In the genomic region with DNA sequence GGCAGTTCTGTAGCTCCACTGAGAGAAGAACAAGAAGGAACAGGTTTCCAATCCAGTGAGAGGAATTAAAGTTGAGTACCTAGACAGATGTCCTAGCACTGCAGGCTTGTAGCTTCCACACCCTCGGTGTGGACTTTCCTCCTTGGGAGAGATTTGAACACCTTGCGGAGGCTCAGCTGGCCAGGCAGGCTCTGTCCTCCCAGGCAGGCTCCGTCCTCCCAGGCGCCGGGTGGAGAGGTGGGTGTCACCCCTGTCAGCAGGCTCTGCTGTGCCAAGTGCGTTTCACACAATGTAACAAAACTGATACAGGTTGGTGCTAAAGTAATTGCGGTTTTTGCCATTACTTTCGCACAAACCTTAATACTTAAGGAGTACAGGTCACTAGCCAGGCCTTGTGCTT, we compare ENCODE assay signal across 23 cellular contexts. TPM values are rescaled to one million over a fixed set of nuclear protein-coding genes. Genes with fewer than 3 reads are reported as not detected.
"Had no signal": no experiment of that assay in that cellular context is flagged by ENCODE, and none has a peak within 500 bp of the region (broad histone marks: within the 10 kb centered on the region; RNA-seq: fewer than 3 reads in every experiment).

No MANE protein-coding gene starts in this region.

- H3K4me1 ChIP-seq: vagina had no signal

- H3K9me3 Mint-ChIP-seq: activated CD4-positive, alpha-beta memory T cell treated with anti-CD3 and anti-CD28 coated beads for 36 hours; activated naive CD4-positive, alpha-beta T cell treated with anti-CD3 and anti-CD28 coated beads, Interleukin-2, amount 10 ng/mL, durations not matched to agents 7 days and 5 days; activated T-cell treated with anti-CD3 and anti-CD28 coated beads, Interleukin-2, amount 50 U/mL, for 72 hours; dendritic cell treated with granulocyte-macrophage colony-stimulating factor and Interleukin-4, amounts not matched to agents 40 ng/mL and 50 ng/mL, for 4 days; stimulated activated effector memory CD8-positive, alpha-beta T cell treated with anti-CD3 and anti-CD28 coated beads, Interleukin-12 subunit alpha, Interleukin-12 subunit beta, amount 100 ng/mL, for 72 hours had no signal

- H3K4me3 Mint-ChIP-seq: activated CD4-positive, alpha-beta memory T cell treated with anti-CD3 and anti-CD28 coated beads for 36 hours; activated naive CD4-positive, alpha-beta T cell treated with anti-CD3 and anti-CD28 coated beads, Interleukin-2, amount 10 ng/mL, durations not matched to agents 7 days and 5 days; activated T-cell treated with anti-CD3 and anti-CD28 coated beads, Interleukin-2, amount 50 U/mL, for 72 hours; dendritic cell treated with granulocyte-macrophage colony-stimulating factor and Interleukin-4, amounts not matched to agents 40 ng/mL and 50 ng/mL, for 4 days; stimulated activated effector memory CD8-positive, alpha-beta T cell treated with anti-CD3 and anti-CD28 coated beads, Interleukin-12 subunit alpha, Interleukin-12 subunit beta, amount 100 ng/mL, for 72 hours had no signal

- H3K36me3 Mint-ChIP-seq: activated CD4-positive, alpha-beta memory T cell treated with anti-CD3 and anti-CD28 coated beads for 36 hours; activated naive CD4-positive, alpha-beta T cell treated with anti-CD3 and anti-CD28 coated beads, Interleukin-2, amount 10 ng/mL, durations not matched to agents 7 days and 5 days; stimulated activated effector memory CD8-positive, alpha-beta T cell treated with anti-CD3 and anti-CD28 coated beads, Interleukin-12 subunit alpha, Interleukin-12 subunit beta, amount 100 ng/mL, for 72 hours had no signal

- H3K27me3 ChIP-seq: brain microvascular endothelial cell, right lobe of liver, transverse colon, vagina had no signal

- H3K27ac ChIP-seq: brain microvascular endothelial cell, right lobe of liver, skin epidermis, stomach, suprapubic skin, transverse colon, vagina had no signal

- H3K36me3 ChIP-seq: brain microvascular endothelial cell, right lobe of liver, stomach, suprapubic skin, transverse colon, vagina had no signal

- DNase-seq: activated CD4-positive, alpha-beta memory T cell treated with anti-CD3 and anti-CD28 coated beads for 36 hours; activated CD4-positive, alpha-beta T cell treated with anti-CD3 and anti-CD28 coated beads for 48 hours; activated effector memory CD4-positive, alpha-beta T cell treated with Interleukin-2 at 50 U/mL for 16 hours; activated naive CD4-positive, alpha-beta T cell treated with anti-CD3 and anti-CD28 coated beads, Interleukin-2, amount 10 ng/mL, durations not matched to agents 7 days and 5 days; activated T-cell treated with anti-CD3 and anti-CD28 coated beads, Interleukin-2, amount 50 U/mL, for 72 hours; anterior cingulate cortex; brain microvascular endothelial cell; caudate nucleus; effector CD4-positive, alpha-beta T cell; foreskin fibroblast; occipital lobe; right lobe of liver; stimulated activated CD4-positive, alpha-beta T cell treated with anti-CD3 and anti-CD28 coated beads, Interleukin-2, amount 100 ng/mL, for 24 hours; stomach; transverse colon had no signal

- H3K4me3 ChIP-seq: right lobe of liver, skin epidermis, stomach, suprapubic skin, transverse colon, vagina had no signal

- H3K9me3 ChIP-seq: right lobe of liver, stomach, suprapubic skin, transverse colon, vagina had no signal

- H3K27ac Mint-ChIP-seq: activated CD4-positive, alpha-beta memory T cell treated with anti-CD3 and anti-CD28 coated beads for 36 hours; activated T-cell treated with anti-CD3 and anti-CD28 coated beads, Interleukin-2, amount 50 U/mL, for 72 hours; dendritic cell treated with granulocyte-macrophage colony-stimulating factor and Interleukin-4, amounts not matched to agents 40 ng/mL and 50 ng/mL, for 4 days; stimulated activated effector memory CD8-positive, alpha-beta T cell treated with anti-CD3 and anti-CD28 coated beads, Interleukin-12 subunit alpha, Interleukin-12 subunit beta, amount 100 ng/mL, for 72 hours had no signal

RNA-seq across cellular contexts. Expression of a gene that starts 45.8 kb away (rescaled TPM):
- total RNA-seq: epithelial cell of proximal tubule; fibroblast of lung; T-helper 2 cell treated with Interferon-gamma antibody and Interleukin-4, amounts not matched to agents 100 ng/mL and 5 ng/mL, for 36 hours; vagina had no signal
- polyA plus RNA-seq: fibroblast of lung had no signal
